10 cellular contexts compared by ENCODE assay signal in the genomic region with DNA sequence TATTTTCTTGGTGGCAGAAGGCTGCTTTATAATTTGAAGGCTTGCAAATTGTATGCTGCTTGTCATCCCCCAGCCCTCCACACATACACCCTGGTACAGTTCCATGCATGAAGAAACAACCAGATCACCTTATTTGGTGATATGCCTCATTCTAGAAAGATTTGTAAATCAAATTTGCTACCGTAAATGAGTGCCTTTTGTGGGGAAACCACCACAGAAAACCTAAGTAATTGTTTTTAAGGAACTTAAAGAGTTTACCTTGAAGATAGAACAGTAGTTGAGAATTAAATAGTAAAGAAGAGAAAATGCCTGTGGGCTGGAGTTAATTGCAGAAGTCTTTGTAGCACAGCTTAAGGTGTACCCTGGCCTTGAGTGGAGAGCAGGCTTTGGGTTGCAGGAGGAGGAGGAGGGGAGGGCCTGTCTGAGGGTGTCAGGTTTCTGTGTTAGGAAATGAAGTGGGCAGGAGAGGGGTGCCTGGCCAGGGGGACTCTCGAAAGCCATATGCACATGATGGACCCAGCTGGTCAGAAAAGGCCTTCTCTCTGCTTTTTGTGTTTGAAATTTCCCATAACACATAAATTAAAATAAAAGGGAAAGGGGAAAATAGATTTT. TPM values are rescaled to one million over a fixed set of nuclear protein-coding genes. Genes with fewer than 3 reads are reported as not detected.
DNase-seq lines count a peak whose midpoint lies in the region; ATAC-seq and TF ChIP-seq lines count a peak whose summit lies in the region.
"Had no signal": no experiment of that assay in that cellular context is flagged by ENCODE, and none has a peak within 500 bp of the region (broad histone marks: within the 10 kb centered on the region; RNA-seq: fewer than 3 reads in every experiment).

No MANE protein-coding gene starts in this region.

- no peak overlapping the region for H3K4me3 ChIP-seq in body of pancreas

- POLR2A ChIA-PET in GM10248 (lab: Yijun Ruan, JAX) = interaction anchor here (0.6 kb wide), 1 partner anchor 30 kb away, joined by 6 read pairs; no protein-coding TSS in a partner anchor

- no peaks in the 10 kb centered on the region for H3K27me3 ChIP-seq in body of pancreas

- TF ChIP-seq EP300 in Ishikawa (IDR thresholded peaks at IDR 0.05; ENCODE audit: borderline replicate concordance) = no peak

- no peaks in the 10 kb centered on the region for H3K9me3 Mint-ChIP-seq in nephron

- H3K27ac ChIP-seq in body of pancreas = no peak overlapping the region

- H3K27me3 Mint-ChIP-seq in nephron (ENCODE audit: low read depth) = no peaks in the 10 kb centered on the region

- peaks cover 0 to 2% of the 10 kb centered on the region in 2 donors for H3K36me3 ChIP-seq in body of pancreas (replicated peaks in 1 of 2; ENCODE audit: insufficient read depth in 1 of 2, low read depth in 2 of 2)

- H3K9me3 ChIP-seq in body of pancreas = no peaks in the 10 kb centered on the region

- CTCF ChIA-PET in GM10248 (lab: Yijun Ruan, JAX) = no interaction called here

- ATAC-seq in GM18505 (IDR thresholded peaks at IDR 0.05; ENCODE audit: unreplicated experiment) = peak; percentile 51
- peak; percentile 48 for ATAC-seq in body of pancreas
- ATAC-seq in HG03342 (IDR thresholded peaks at IDR 0.05; ENCODE audit: unreplicated experiment) = no peak
- no peak for ATAC-seq in GM18909 (IDR thresholded peaks at IDR 0.05; ENCODE audit: poor library complexity, unreplicated experiment)

- 22 to 41% methylated on average over 2 of the region's 2 CpGs for WGBS in body of pancreas, 2 donors

- peak overlapping the region in 2 of 3 experiments; percentile 21 to 22 for H3K4me3 Mint-ChIP-seq in nephron

- DNase-seq in body of pancreas (peak in 1 of 4 donors; percentile 32), GM10248 (ENCODE audit: extremely low spot score) (no peak)
- no peak for DNase-seq in activated effector memory CD4-positive, alpha-beta T cell treated with anti-CD3 and anti-CD28 coated beads, Interleukin-2, amount 50 U/mL, for 16 hours
- DNase-seq: DMS153, T-helper 9 cell had no signal

- H3K36me3 Mint-ChIP-seq in nephron (ENCODE audit: low read depth) = peaks cover 51% of the 10 kb centered on the region

- TF ChIP-seq POLR2A in GM18505 (IDR thresholded peaks at IDR 0.05; ENCODE audit: borderline replicate concordance, extremely low read depth, insufficient read depth, insufficient read length) (no peak), body of pancreas (IDR thresholded peaks at IDR 0.05) (no peak)

- intact Hi-C loops in body of pancreas (cut with DNase I) = no loop called here

- peaks cover 37% of the 10 kb centered on the region for H3K4me1 Mint-ChIP-seq in nephron

- TF ChIP-seq RAD21 in Ishikawa (IDR thresholded peaks at IDR 0.05; ENCODE audit: low read depth) = no peak

- H3K27ac Mint-ChIP-seq in nephron = peak overlapping the region; percentile 68 to 89 (median 73)

- H3K4me1 ChIP-seq in body of pancreas = peaks cover 17% of the 10 kb centered on the region

- no peak for TF ChIP-seq CTCF in body of pancreas (IDR thresholded peaks at IDR 0.05)
- no peak for TF ChIP-seq CTCF in nephron (IDR thresholded peaks at IDR 0.05; ENCODE audit: unreplicated experiment in 3 of 3)
- TF ChIP-seq CTCF in GM10248 (IDR thresholded peaks at IDR 0.05; ENCODE audit: control extremely low read depth, extremely low read depth, low read depth, missing control alignments) = no peak

TF ChIP-seq in Ishikawa, 13 proteins besides CTCF, POLR2A, EP300 and RAD21:
- TF ChIP-seq USF1 (IDR thresholded peaks at IDR 0.05) (no peak), CEBPB (IDR thresholded peaks at IDR 0.05) (0 out of 2 replicates have a peak, but pooled peaks have one; percentile 7), TEAD4 (IDR thresholded peaks at IDR 0.05) (no peak)
TF ChIP-seq in Ishikawa: peak in this region for 1.

RNA-seq across cellular contexts. Expression of gene NIPA2, which starts 6.9 kb away (rescaled TPM):
- 10 to 100 TPM; 21.8 to 37.2 TPM for total RNA-seq in body of pancreas

RNA-seq across cellular contexts. Expression of gene NIPA1, which starts 59.0 kb away (rescaled TPM):
- total RNA-seq in body of pancreas = 1 to 10 TPM; 4.3 to 8.0 TPM

Comparison
In these comparisons a context has a peak if more than half of its experiments do, and no peak if none do; other contexts are left out.
1. ATAC-seq: peak in GM18505 (single experiment) and body of pancreas (single experiment); none in HG03342 (single experiment) and GM18909 (single experiment).